1 cellular context compared by ENCODE assay signal in genomic region chr6:24779416-24779815, GRCh38.
TF ChIP-seq lines count a peak whose summit lies in the region.

No MANE protein-coding gene starts in this region.

TF ChIP-seq in GM12878, 131 proteins besides CTCF, POLR2A, EP300 and RAD21:
- TF ChIP-seq FOXK2 (IDR thresholded peaks at IDR 0.05) (no peak), NFXL1 (IDR thresholded peaks at IDR 0.05; ENCODE audit: borderline replicate concordance) (no peak), ZNF384 (IDR thresholded peaks at IDR 0.05; ENCODE audit: borderline replicate concordance, low read depth, low read length) (no peak), RAD51 (IDR thresholded peaks at IDR 0.05) (0 out of 2 replicates have a peak, but pooled peaks have one; percentile 4), ATF2 (IDR thresholded peaks at IDR 0.05; ENCODE audit: low read length) (peak; percentile 74; the same call in 1 of the 2 replicates), CBX3 (IDR thresholded peaks at IDR 0.05; ENCODE audit: borderline replicate concordance, low read depth) (no peak), ATF7 (IDR thresholded peaks at IDR 0.05; ENCODE audit: low read depth) (peak; percentile 49; the same call in 1 of the 2 replicates), NR2C1 (IDR thresholded peaks at IDR 0.05) (no peak), MXI1 (IDR thresholded peaks at IDR 0.05; ENCODE audit: low read depth, low read length) (peak; percentile 53; the same call in 1 of the 2 replicates), KAT2A (conservative IDR thresholded peaks at IDR 0.05; ENCODE audit: control insufficient read depth, low read depth, low read length) (no peak), BCL3 (IDR thresholded peaks at IDR 0.05; ENCODE audit: borderline replicate concordance, insufficient read depth, low read depth, low read length, poor library complexity, severe bottlenecking) (peak; percentile 95), HDGF (IDR thresholded peaks at IDR 0.05) (peak; percentile 22; the same call in 1 of the 2 replicates), TCF12 (IDR thresholded peaks at IDR 0.05; ENCODE audit: low read depth, low read length) (peak; percentile 74; the same call in 1 of the 2 replicates), ZBTB40 (IDR thresholded peaks at IDR 0.05; ENCODE audit: borderline replicate concordance) (no peak), SMAD1 (IDR thresholded peaks at IDR 0.05; ENCODE audit: low read depth, partially characterized antibody) (peak; percentile 70), ZNF274 (IDR thresholded peaks at IDR 0.05; ENCODE audit: insufficient read depth, insufficient read length) (no peak), MEF2B (IDR thresholded peaks at IDR 0.05; ENCODE audit: partially characterized antibody, poor library complexity, severe bottlenecking) (peak; percentile 42), ZNF687 (IDR thresholded peaks at IDR 0.05) (peak; percentile 24), CUX1 (IDR thresholded peaks at IDR 0.05; ENCODE audit: insufficient replicate concordance, low read depth, low read length) (peak; percentile 98), RCOR1 (conservative IDR thresholded peaks at IDR 0.05; ENCODE audit: low read depth, low read length) (0 out of 2 replicates have a peak, but pooled peaks have one; percentile 39), NKRF (conservative IDR thresholded peaks at IDR 0.05) (no peak), GATAD2B (conservative IDR thresholded peaks at IDR 0.05; ENCODE audit: low read depth) (peak; percentile 93)
